Comparison of ENCODE assay signal across 2 cellular contexts in the genomic region with DNA sequence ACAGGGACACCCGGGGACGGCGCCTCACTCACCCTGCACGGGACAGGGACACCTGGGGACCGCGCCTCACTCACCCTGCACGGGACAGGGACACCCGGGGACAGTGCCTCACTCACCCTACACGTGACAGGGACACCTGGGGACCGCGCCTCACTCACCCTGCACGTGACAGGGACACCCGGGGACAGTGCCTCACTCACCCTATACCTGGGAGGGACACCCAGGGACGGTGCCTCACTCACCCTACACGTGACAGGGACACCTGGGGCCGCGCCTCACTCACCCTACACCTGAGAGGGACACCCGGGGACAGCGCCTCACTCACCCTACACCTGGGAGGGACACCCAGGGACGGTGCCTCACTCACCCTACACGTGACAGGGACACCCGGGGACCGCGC. TPM values are rescaled to one million over a fixed set of nuclear protein-coding genes. Genes with fewer than 3 reads are reported as not detected.
"Had no signal": no experiment of that assay in that cellular context is flagged by ENCODE, and none has a peak within 500 bp of the region (broad histone marks: within the 10 kb centered on the region; RNA-seq: fewer than 3 reads in every experiment).

No MANE protein-coding gene starts in this region.

RNA-seq across cellular contexts. Expression of gene TERT, which starts 3.9 kb away (rescaled TPM):
- total RNA-seq: body of pancreas had no signal
- polyA plus RNA-seq: adrenal gland had no signal
